Comparison of ENCODE assay signal across 21 cellular contexts in genomic region chr14:59657769-59658168, GRCh38.
"Had no signal": no experiment of that assay in that cellular context is flagged by ENCODE, and none has a peak within 500 bp of the region (broad histone marks: within the 10 kb centered on the region; RNA-seq: fewer than 3 reads in every experiment).

No MANE protein-coding gene starts in this region.

- H3K9me3 ChIP-seq: ovary, suprapubic skin had no signal

- H3K4me1 ChIP-seq: psoas muscle, suprapubic skin, vagina had no signal

- H3K4me3 Mint-ChIP-seq: effector memory CD8-positive, alpha-beta T cell; memory B cell; natural killer cell; stimulated activated naive CD8-positive, alpha-beta T cell treated with anti-CD3 and anti-CD28 coated beads, Interleukin-15, amount 100 ng/mL, for 72 hours had no signal

- H3K27me3 Mint-ChIP-seq: memory B cell had no signal

- H3K27ac Mint-ChIP-seq: effector memory CD8-positive, alpha-beta T cell; memory B cell; natural killer cell; stimulated activated naive CD8-positive, alpha-beta T cell treated with anti-CD3 and anti-CD28 coated beads, Interleukin-15, amount 100 ng/mL, for 72 hours had no signal

- ATAC-seq: effector memory CD8-positive, alpha-beta T cell; left lobe of liver; natural killer cell; psoas muscle; right cardiac atrium; stimulated activated naive CD8-positive, alpha-beta T cell treated with anti-CD3 and anti-CD28 coated beads, Interleukin-15, amount 100 ng/mL, for 72 hours had no signal

- DNase-seq: cortex of kidney; effector memory CD8-positive, alpha-beta T cell; hypothalamus; natural killer cell; occipital lobe; ovary; psoas muscle; right cardiac atrium; small intestine; stimulated activated CD4-positive, alpha-beta T cell treated with anti-CD3 and anti-CD28 coated beads, Interleukin-15, amount 100 ng/mL, for 24 hours; stimulated activated CD4-positive, alpha-beta T cell treated with anti-CD3 and anti-CD28 coated beads, Interleukin-2, amount 100 ng/mL, for 48 hours; stimulated activated naive CD4-positive, alpha-beta T cell; stimulated activated naive CD8-positive, alpha-beta T cell treated with anti-CD3 and anti-CD28 coated beads, Interleukin-15, amount 100 ng/mL, for 72 hours; trophoblast cell had no signal

- H3K36me3 ChIP-seq: ovary, suprapubic skin, vagina had no signal

- H3K4me1 Mint-ChIP-seq: memory B cell; natural killer cell; stimulated activated naive CD8-positive, alpha-beta T cell treated with anti-CD3 and anti-CD28 coated beads, Interleukin-15, amount 100 ng/mL, for 72 hours had no signal

- H3K27me3 ChIP-seq: ovary, suprapubic skin, vagina had no signal

- FAIRE-seq: frontal cortex, keratinocyte, small intestine had no signal

- H3K27ac ChIP-seq: ovary, psoas muscle, suprapubic skin, vagina had no signal

- H3K4me3 ChIP-seq: lung, ovary, psoas muscle, suprapubic skin, vagina had no signal

- H3K36me3 Mint-ChIP-seq: natural killer cell had no signal
